Comparison of ENCODE assay signal across 8 cellular contexts in genomic region chr1:33634806-33635205, GRCh38.
DNase-seq lines count a peak whose midpoint lies in the region; ATAC-seq, FAIRE-seq and TF ChIP-seq lines count a peak whose summit lies in the region.

No MANE protein-coding gene starts in this region.

- H3K27me3 ChIP-seq in OCI-LY1 (ENCODE audit: insufficient read depth, low read length): no peaks in the 10 kb centered on the region
- H3K27me3 ChIP-seq in endodermal cell (ENCODE audit: control insufficient read depth, insufficient read depth, low read length, poor library complexity, severe bottlenecking): peaks cover 9% of the 10 kb centered on the region

- no peaks in the 10 kb centered on the region for H3K9me2 ChIP-seq in OCI-LY1 (ENCODE audit: low read depth, low read length)

- H3K4me2 ChIP-seq in OCI-LY1 (ENCODE audit: low read length): no peak overlapping the region

- no peaks in the 10 kb centered on the region for H3F3A ChIP-seq in OCI-LY1 (ENCODE audit: insufficient read depth, low read length)

- H3K36me3 ChIP-seq in OCI-LY1 (ENCODE audit: insufficient read depth, low read length) (no peaks in the 10 kb centered on the region), endodermal cell (ENCODE audit: control insufficient read depth, insufficient read depth, low read length) (no peaks in the 10 kb centered on the region)

- H3K79me2 ChIP-seq in OCI-LY1 (ENCODE audit: insufficient read depth, low read length): no peaks in the 10 kb centered on the region

- H3K27me3 Mint-ChIP-seq in activated T-cell treated with anti-CD3 and anti-CD28 coated beads, Interleukin-2, amount 50 U/mL, for 24 hours: peaks cover 40% of the 10 kb centered on the region
- H3K27me3 Mint-ChIP-seq in endodermal cell (ENCODE audit: insufficient read depth): peaks cover 22% of the 10 kb centered on the region

- H3K4me3 ChIP-seq in OCI-LY1 (ENCODE audit: low read depth, low read length, poor library complexity, severe bottlenecking) (no peak overlapping the region), endodermal cell (ENCODE audit: low read length) (no peak overlapping the region)

- no peak overlapping the region for H3K9ac ChIP-seq in OCI-LY1 (ENCODE audit: low read length)
- H3K9ac ChIP-seq in endodermal cell (ENCODE audit: extremely low read depth, low read length, poor library complexity, severe bottlenecking): no peak overlapping the region

- peak; percentile 41 for DNase-seq in activated T-cell treated with anti-CD3 and anti-CD28 coated beads, Interleukin-2, amount 50 U/mL, for 24 hours
- DNase-seq in activated T-cell treated with anti-CD3 and anti-CD28 coated beads, Interleukin-2, amount 50 U/mL, for 1 hour: no peak
- DNase-seq in endodermal cell (peak; percentile 85), mucosa of gallbladder (ENCODE audit: low spot score) (peak; percentile 59), RCC 7860 (ENCODE audit: low spot score) (no peak)
- no peak for DNase-seq in stimulated activated naive CD4-positive, alpha-beta T cell (lab: John Stamatoyannopoulos, UW)

- H2AFZ ChIP-seq in OCI-LY1 (ENCODE audit: low read length): no peak overlapping the region

- no peaks in the 10 kb centered on the region for H3K36me3 Mint-ChIP-seq in activated T-cell treated with anti-CD3 and anti-CD28 coated beads, Interleukin-2, amount 50 U/mL, for 24 hours (ENCODE audit: low read depth)
- peaks cover 2% of the 10 kb centered on the region for H3K36me3 Mint-ChIP-seq in endodermal cell (ENCODE audit: low read depth)

- no peaks in the 10 kb centered on the region for H4K20me1 ChIP-seq in OCI-LY1 (ENCODE audit: insufficient read depth, low read length)

- TF ChIP-seq CTCF in OCI-LY1 (IDR thresholded peaks at IDR 0.05; ENCODE audit: low read length): peak; percentile 59
- TF ChIP-seq CTCF in endodermal cell (conservative IDR thresholded peaks at IDR 0.05): peak; percentile 80

- 64 to 88% methylated on average over 6 to 8 of the region's 9 CpGs for WGBS in endodermal cell (ENCODE audit: insufficient coverage in 1 of 2, insufficient read length in 1 of 2), 2 experiments

- H3K9me3 ChIP-seq in OCI-LY1 (ENCODE audit: low read length): no peaks in the 10 kb centered on the region
- H3K9me3 ChIP-seq in endodermal cell (ENCODE audit: control insufficient read depth, low read length): no peaks in the 10 kb centered on the region

- H3K4me3 Mint-ChIP-seq in activated T-cell treated with anti-CD3 and anti-CD28 coated beads, Interleukin-2, amount 50 U/mL, for 24 hours: no peak overlapping the region
- no peak overlapping the region for H3K4me3 Mint-ChIP-seq in endodermal cell

- no peak for ATAC-seq in HG02610 (IDR thresholded peaks at IDR 0.05; ENCODE audit: unreplicated experiment)

- no peaks in the 10 kb centered on the region for H3K4me1 ChIP-seq in OCI-LY1 (ENCODE audit: insufficient read depth, low read length, severe bottlenecking)
- no peaks in the 10 kb centered on the region for H3K4me1 ChIP-seq in endodermal cell (ENCODE audit: control insufficient read depth, insufficient read depth, low read length)

- peaks cover 4% of the 10 kb centered on the region for H3K4me1 Mint-ChIP-seq in activated T-cell treated with anti-CD3 and anti-CD28 coated beads, Interleukin-2, amount 50 U/mL, for 24 hours (ENCODE audit: low read depth)
- H3K4me1 Mint-ChIP-seq in endodermal cell: peaks cover 7% of the 10 kb centered on the region

- no peaks in the 10 kb centered on the region for H3K9me3 Mint-ChIP-seq in activated T-cell treated with anti-CD3 and anti-CD28 coated beads, Interleukin-2, amount 50 U/mL, for 24 hours
- no peaks in the 10 kb centered on the region for H3K9me3 Mint-ChIP-seq in endodermal cell

- no peak overlapping the region for H3K27ac ChIP-seq in OCI-LY1 (ENCODE audit: low read depth, low read length, poor library complexity, severe bottlenecking)
- H3K27ac ChIP-seq in endodermal cell (ENCODE audit: low read depth, low read length): no peak overlapping the region

- H3K27ac Mint-ChIP-seq in activated T-cell treated with anti-CD3 and anti-CD28 coated beads, Interleukin-2, amount 50 U/mL, for 24 hours: no peak overlapping the region
- H3K27ac Mint-ChIP-seq in endodermal cell: peak overlapping the region; percentile 76

- FAIRE-seq in RCC 7860 (lab: Jason Lieb, UNC): no peak

Comparison
In these comparisons a context has a peak if more than half of its experiments do, and no peak if none do; other contexts are left out.
1. DNase-seq: peak in activated T-cell treated with anti-CD3 and anti-CD28 coated beads, Interleukin-2, amount 50 U/mL, for 24 hours (single experiment), endodermal cell (single experiment) and mucosa of gallbladder (single experiment); none in activated T-cell treated with anti-CD3 and anti-CD28 coated beads, Interleukin-2, amount 50 U/mL, for 1 hour (single experiment), RCC 7860 (single experiment) and stimulated activated naive CD4-positive, alpha-beta T cell (0 of 6).